In genomic region chr17:20927586-20927985, GRCh38 we compare ENCODE assay signal across 22 cellular contexts.
DNase-seq lines count a peak whose midpoint lies in the region; ATAC-seq and TF ChIP-seq lines count a peak whose summit lies in the region.
"Had no signal": no experiment of that assay in that cellular context is flagged by ENCODE, and none has a peak within 500 bp of the region (broad histone marks: within the 10 kb centered on the region; RNA-seq: fewer than 3 reads in every experiment).

No MANE protein-coding gene starts in this region.

- H3K4me3 ChIP-seq in coronary artery (peak overlapping the region; percentile 44), right atrium auricular region (peak overlapping the region in 1 of 2 donors; percentile 3), skeletal muscle satellite cell (ENCODE audit: low read length) (no peak overlapping the region), BE2C (ENCODE audit: low read depth, low read length) (no peak overlapping the region), osteoblast (ENCODE audit: insufficient read depth, low read length) (no peak overlapping the region)
- H3K4me3 ChIP-seq: A549, BLaER1, GM12878, GM23248, SJCRH30 had no signal

- H3K9ac ChIP-seq in skeletal muscle satellite cell (ENCODE audit: low read depth, low read length), result peak overlapping the region; percentile 10
- H3K9ac ChIP-seq: BLaER1, GM23248 had no signal

- H3K36me3 ChIP-seq in right atrium auricular region (no peaks in the 10 kb centered on the region), skeletal muscle satellite cell (ENCODE audit: insufficient read depth, low read length) (no peaks in the 10 kb centered on the region), BE2C (no peaks in the 10 kb centered on the region), osteoblast (ENCODE audit: insufficient read depth, low read length) (no peaks in the 10 kb centered on the region)
- H3K36me3 ChIP-seq: BLaER1, SJCRH30 had no signal

- H3K9me3 ChIP-seq in right atrium auricular region (no peaks in the 10 kb centered on the region), skeletal muscle satellite cell (replicated peaks; ENCODE audit: low read length) (no peaks in the 10 kb centered on the region), BE2C (no peaks in the 10 kb centered on the region), osteoblast (ENCODE audit: low read depth, low read length) (no peaks in the 10 kb centered on the region)
- H3K9me3 ChIP-seq: A549, BLaER1, SJCRH30 had no signal

- no peaks in the 10 kb centered on the region for H3K27me3 ChIP-seq in right atrium auricular region
- H3K27me3 ChIP-seq in skeletal muscle satellite cell (ENCODE audit: control insufficient read depth, insufficient read depth, low read length), result no peaks in the 10 kb centered on the region
- H3K27me3 ChIP-seq in BE2C, result no peaks in the 10 kb centered on the region
- no peaks in the 10 kb centered on the region for H3K27me3 ChIP-seq in osteoblast (ENCODE audit: insufficient read depth, low read length)
- H3K27me3 ChIP-seq: BLaER1 had no signal

- H3K27ac ChIP-seq in coronary artery (peak overlapping the region; percentile 50 to 72), right atrium auricular region (peak overlapping the region; percentile 55 to 66), osteoblast (ENCODE audit: low read depth, low read length) (no peak overlapping the region)
- H3K27ac ChIP-seq: A549, BLaER1, GM23248, RWPE1, SJCRH30 had no signal

- no peak for ATAC-seq in GM18870 (IDR thresholded peaks at IDR 0.05; ENCODE audit: unreplicated experiment)
- ATAC-seq: A549; CD8-positive, alpha-beta T cell; GM12878 had no signal

- no peaks in the 10 kb centered on the region for H3K4me1 ChIP-seq in right atrium auricular region
- H3K4me1 ChIP-seq in skeletal muscle satellite cell (ENCODE audit: control insufficient read depth, insufficient read depth, low read length), result peaks cover 31% of the 10 kb centered on the region
- H3K4me1 ChIP-seq in BE2C, result no peaks in the 10 kb centered on the region
- H3K4me1 ChIP-seq in osteoblast (ENCODE audit: insufficient read depth, low read length), result peaks cover 24% of the 10 kb centered on the region
- H3K4me1 ChIP-seq: BLaER1, SJCRH30 had no signal

- H4K20me1 ChIP-seq in osteoblast (ENCODE audit: insufficient read depth, low read length), result no peaks in the 10 kb centered on the region
- H4K20me1 ChIP-seq: BLaER1 had no signal

- DNase-seq in RPMI7951 (ENCODE audit: low read depth) (peak; percentile 12), coronary artery (ENCODE audit: low spot score) (no peak), right atrium auricular region (ENCODE audit: low spot score) (no peak), BE2C (no peak), osteoblast (ENCODE audit: insufficient read length, low spot score, missing footprints) (no peak)
- DNase-seq: Calu3; CD8-positive, alpha-beta T cell; DMS53; EL; GM23248; HCEC 1CT; NCI-H1417; NCI-H187; NCI-H345; NCI-H524 treated with DMSO at 0.1 percent for 48 hours; SJCRH30 had no signal

- TF ChIP-seq CTCF in coronary artery (IDR thresholded peaks at IDR 0.05) (no peak), right atrium auricular region (IDR thresholded peaks at IDR 0.05) (no peak), BE2C (IDR thresholded peaks at IDR 0.05; ENCODE audit: low read depth, low read length) (no peak), osteoblast (IDR thresholded peaks at IDR 0.05; ENCODE audit: extremely low read depth, low read depth, low read length) (no peak)

- peak overlapping the region; percentile 5 for H3K4me2 ChIP-seq in skeletal muscle satellite cell (ENCODE audit: low read length)
- no peak overlapping the region for H3K4me2 ChIP-seq in osteoblast (ENCODE audit: insufficient read depth, low read length)
- H3K4me2 ChIP-seq: A549, BLaER1 had no signal

- no peak overlapping the region for H2AFZ ChIP-seq in osteoblast (ENCODE audit: low read length)
- H2AFZ ChIP-seq: GM23248 had no signal

- H3K79me2 ChIP-seq in osteoblast (ENCODE audit: insufficient read depth, low read length), result no peaks in the 10 kb centered on the region
